In the genomic region with DNA sequence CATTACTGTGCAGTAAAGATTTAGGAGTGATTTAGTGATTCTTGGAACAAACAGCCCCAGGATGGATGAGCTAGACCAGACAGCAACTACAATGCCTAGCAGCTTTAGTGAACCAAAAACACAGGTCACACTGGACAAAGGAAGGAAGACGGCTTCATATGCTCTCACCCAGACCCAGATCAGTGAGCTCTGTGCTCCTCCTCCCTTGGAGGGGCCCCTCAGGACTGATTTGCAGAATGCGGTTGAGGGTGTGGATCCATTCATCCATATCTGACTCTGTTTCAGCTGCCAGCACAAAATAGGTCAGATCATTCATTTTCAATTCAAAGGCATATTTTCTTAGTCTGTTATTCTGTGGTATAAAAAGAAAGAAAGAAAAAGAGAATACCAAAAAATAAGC, we compare ENCODE assay signal across 12 cellular contexts.
DNase-seq lines count a peak whose midpoint lies in the region; ATAC-seq, FAIRE-seq and TF ChIP-seq lines count a peak whose summit lies in the region.
"Had no signal": no experiment of that assay in that cellular context is flagged by ENCODE, and none has a peak within 500 bp of the region (broad histone marks: within the 10 kb centered on the region; RNA-seq: fewer than 3 reads in every experiment).

No MANE protein-coding gene starts in this region.

- H3K4me3 Mint-ChIP-seq in naive thymus-derived CD8-positive, alpha-beta T cell = no peak overlapping the region
- no peak overlapping the region for H3K4me3 Mint-ChIP-seq in CD8-positive, alpha-beta memory T cell
- H3K4me3 Mint-ChIP-seq: mesothelial cell of epicardium had no signal

- peaks cover 20 to 31% (median 25%) of the 10 kb centered on the region in 4 donors for H3K4me1 Mint-ChIP-seq in naive thymus-derived CD8-positive, alpha-beta T cell
- peaks cover 5 to 30% (median 6%) of the 10 kb centered on the region in 3 donors for H3K4me1 Mint-ChIP-seq in CD8-positive, alpha-beta memory T cell
- H3K4me1 Mint-ChIP-seq: mesothelial cell of epicardium had no signal

- POLR2A ChIA-PET in naive thymus-derived CD8-positive, alpha-beta T cell (lab: Charles Lee) = no interaction called here
- POLR2A ChIA-PET in CD8-positive, alpha-beta memory T cell (lab: Charles Lee) = no interaction called here

- intact Hi-C loops in Right ventricle myocardium superior (cut with DNase I) = no loop called here

- H3K27ac Mint-ChIP-seq in naive thymus-derived CD8-positive, alpha-beta T cell = peak overlapping the region in 8 of 10 donors; percentile 1 to 78 (median 40)
- H3K27ac Mint-ChIP-seq in CD8-positive, alpha-beta memory T cell = peak overlapping the region in 3 of 8 donors; percentile 1 to 24 (median 4)
- H3K27ac Mint-ChIP-seq: mesothelial cell of epicardium had no signal

- FAIRE-seq in H54 (lab: Jason Lieb, UNC) = no peak

- no peak for DNase-seq in naive thymus-derived CD8-positive, alpha-beta T cell
- DNase-seq in H54 (ENCODE audit: insufficient read length, low spot score) = no peak
- DNase-seq in CD8-positive, alpha-beta memory T cell = no peak
- DNase-seq in islet precursor cell = no peak
- no peak for DNase-seq in Right ventricle myocardium superior
- DNase-seq: dermis blood vessel endothelial cell, NCI-H524 had no signal

- no peak overlapping the region for H3K4me3 ChIP-seq in CD8-positive, alpha-beta memory T cell (ENCODE audit: low read length)
- H3K4me3 ChIP-seq: SJSA1 had no signal

- no peaks in the 10 kb centered on the region for H3K27me3 Mint-ChIP-seq in naive thymus-derived CD8-positive, alpha-beta T cell
- no peaks in the 10 kb centered on the region for H3K27me3 Mint-ChIP-seq in CD8-positive, alpha-beta memory T cell

- TF ChIP-seq POLR2A in H54 (IDR thresholded peaks at IDR 0.05; ENCODE audit: low read depth, low read length) = no peak

- peaks cover 0 to 9% (median 0%) of the 10 kb centered on the region in 9 donors for H3K9me3 Mint-ChIP-seq in naive thymus-derived CD8-positive, alpha-beta T cell
- H3K9me3 Mint-ChIP-seq in CD8-positive, alpha-beta memory T cell = peaks cover 0 to 3% (median 0%) of the 10 kb centered on the region in 5 donors

- H3K36me3 ChIP-seq in CD8-positive, alpha-beta memory T cell (ENCODE audit: insufficient read depth, low read length) = peaks cover 65% of the 10 kb centered on the region

- H3K27ac ChIP-seq in CD8-positive, alpha-beta memory T cell (ENCODE audit: low read depth, low read length) = no peak overlapping the region
- H3K27ac ChIP-seq: SJSA1 had no signal

- H3K9me3 ChIP-seq in CD8-positive, alpha-beta memory T cell (ENCODE audit: low read length) = no peaks in the 10 kb centered on the region
- H3K9me3 ChIP-seq: SJSA1 had no signal

- no peaks in the 10 kb centered on the region for H3K27me3 ChIP-seq in CD8-positive, alpha-beta memory T cell (ENCODE audit: insufficient read depth, low read length, poor library complexity, severe bottlenecking)
- H3K27me3 ChIP-seq: SJSA1 had no signal

- CTCF ChIA-PET in CD8-positive, alpha-beta memory T cell (lab: Charles Lee) = interaction anchor here (1.0 kb wide), 1 partner anchor 127 kb away, joined by 3 read pairs; no protein-coding TSS in a partner anchor

- H3K4me1 ChIP-seq in CD8-positive, alpha-beta memory T cell (ENCODE audit: insufficient read depth, low read length) = no peaks in the 10 kb centered on the region
- H3K4me1 ChIP-seq: SJSA1 had no signal

- peaks cover 18 to 97% (median 48%) of the 10 kb centered on the region in 3 donors for H3K36me3 Mint-ChIP-seq in naive thymus-derived CD8-positive, alpha-beta T cell
- H3K36me3 Mint-ChIP-seq in CD8-positive, alpha-beta memory T cell = peaks cover 36 to 93% (median 57%) of the 10 kb centered on the region in 3 donors
- H3K36me3 Mint-ChIP-seq: mesothelial cell of epicardium had no signal

- ATAC-seq in GM18907 (IDR thresholded peaks at IDR 0.05; ENCODE audit: unreplicated experiment) (peak; percentile 83), GM21723 (IDR thresholded peaks at IDR 0.05; ENCODE audit: unreplicated experiment) (peak; percentile 74), HG03469 (IDR thresholded peaks at IDR 0.05; ENCODE audit: unreplicated experiment) (peak; percentile 70), Right ventricle myocardium superior (ENCODE audit: poor library complexity) (no peak)
- no peak for ATAC-seq in naive thymus-derived CD8-positive, alpha-beta T cell

Comparison
In these comparisons a context has a peak if more than half of its experiments do, and no peak if none do; other contexts are left out.
1. ATAC-seq: peak in GM18907 (single experiment), GM21723 (single experiment) and HG03469 (single experiment); none in naive thymus-derived CD8-positive, alpha-beta T cell (0 of 2) and Right ventricle myocardium superior (single experiment).